Comparison of ENCODE assay signal across 8 cellular contexts in the genomic region with DNA sequence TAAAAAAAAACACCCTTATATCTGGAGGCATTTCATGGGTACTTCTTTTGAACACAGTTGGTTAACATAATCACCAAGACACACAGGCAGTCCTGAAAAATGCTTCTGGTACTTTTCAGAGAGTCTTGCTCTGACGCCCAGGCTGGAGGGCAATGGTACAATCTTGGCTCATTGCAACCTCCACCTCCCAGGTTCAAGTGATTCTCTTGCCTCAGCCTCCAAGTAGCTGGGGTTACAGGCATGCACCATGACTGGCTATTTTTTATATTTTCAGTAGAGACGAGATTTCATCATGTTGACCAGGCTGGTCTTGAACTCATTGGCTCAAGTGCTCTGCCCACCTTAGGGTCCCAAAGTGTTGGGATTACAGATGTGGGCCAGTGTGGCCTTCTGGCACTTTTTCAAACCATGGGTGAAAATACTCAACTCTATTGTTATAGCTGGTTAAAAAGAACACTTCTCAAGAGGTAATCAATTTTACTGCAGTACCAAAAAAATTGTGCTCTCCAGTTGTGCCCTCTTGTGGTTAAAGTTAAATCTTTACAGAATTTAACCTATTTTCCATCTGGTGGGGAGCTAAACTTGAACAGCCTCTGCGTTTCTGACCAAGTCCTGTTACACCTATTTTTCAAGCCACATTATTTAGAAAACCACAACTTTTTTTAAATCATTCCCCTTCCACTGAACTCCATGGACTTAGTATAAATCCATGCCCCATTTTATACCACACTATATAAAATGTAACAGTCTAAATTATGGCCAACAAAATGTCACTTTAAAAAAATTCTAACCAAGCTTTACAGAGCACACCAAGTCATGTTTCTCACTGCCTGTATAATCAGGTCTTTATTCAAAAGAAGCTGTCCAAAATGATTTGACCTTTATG. TPM values are rescaled to one million over a fixed set of nuclear protein-coding genes. Genes with fewer than 3 reads are reported as not detected.
DNase-seq lines count a peak whose midpoint lies in the region; ATAC-seq and TF ChIP-seq lines count a peak whose summit lies in the region.

No MANE protein-coding gene starts in this region.

- H3K9me3 Mint-ChIP-seq in CD8-positive, alpha-beta memory T cell = no peaks in the 10 kb centered on the region
- no peaks in the 10 kb centered on the region for H3K9me3 Mint-ChIP-seq in activated CD4-positive, alpha-beta memory T cell treated with anti-CD3 and anti-CD28 coated beads, Interleukin-2, amount 10 ng/mL, durations not matched to agents 7 days and 5 days

- peak overlapping the region in 6 of 7 donors; percentile 96 to 99 (median 98) for H3K4me3 Mint-ChIP-seq in CD8-positive, alpha-beta memory T cell
- H3K4me3 Mint-ChIP-seq in activated CD4-positive, alpha-beta memory T cell treated with anti-CD3 and anti-CD28 coated beads, Interleukin-2, amount 10 ng/mL, durations not matched to agents 7 days and 5 days = no peak overlapping the region

- peak in 2 of 5 donors; percentile 48 to 54 for DNase-seq in CD8-positive, alpha-beta memory T cell
- no peak for DNase-seq in activated CD4-positive, alpha-beta memory T cell treated with anti-CD3 and anti-CD28 coated beads, Interleukin-2, amount 10 ng/mL, durations not matched to agents 7 days and 5 days
- peak; percentile 20 for DNase-seq in globus pallidus (ENCODE audit: low spot score)
- no peak for DNase-seq in thoracic aorta (ENCODE audit: low spot score)
- DNase-seq in stimulated activated CD4-positive, alpha-beta T cell treated with anti-CD3 and anti-CD28 coated beads, Interleukin-1b, Interleukin-23, amount 100 ng/mL, for 48 hours = no peak

- H3K27ac Mint-ChIP-seq in CD8-positive, alpha-beta memory T cell = peak overlapping the region; percentile 98 to 99 (median 98)
- peak overlapping the region; percentile 88 for H3K27ac Mint-ChIP-seq in activated CD4-positive, alpha-beta memory T cell treated with anti-CD3 and anti-CD28 coated beads, Interleukin-2, amount 10 ng/mL, durations not matched to agents 7 days and 5 days

- ATAC-seq in thoracic aorta (ENCODE audit: insufficient number of reproducible peaks, low FRiP score, low read depth) (no peak), GM21529 (IDR thresholded peaks at IDR 0.05; ENCODE audit: unreplicated experiment) (no peak), HG03139 (IDR thresholded peaks at IDR 0.05; ENCODE audit: unreplicated experiment) (no peak)

- POLR2A ChIA-PET in CD8-positive, alpha-beta memory T cell (lab: Charles Lee) = interaction anchor here (0.7 to 3.0 kb wide), 3 partner anchors 17 to 112 kb away, joined by 3 to 18 read pairs (median 3); a partner anchor contains a TSS
- POLR2A ChIA-PET in activated CD4-positive, alpha-beta memory T cell treated with anti-CD3 and anti-CD28 coated beads, Interleukin-2, amount 10 ng/mL, durations not matched to agents 7 days and 5 days (lab: Charles Lee) = interaction anchor here (0.6 to 6.1 kb wide), 14 partner anchors 8 to 982 kb away, joined by 3 to 110 read pairs (median 6); a partner anchor contains a TSS

- H3K36me3 ChIP-seq in CD8-positive, alpha-beta memory T cell (ENCODE audit: insufficient read depth, low read length) = peaks cover 64% of the 10 kb centered on the region
- H3K36me3 ChIP-seq in HUES48 (ENCODE audit: control insufficient read depth, insufficient read depth, low read length) = peaks cover 78% of the 10 kb centered on the region
- H3K36me3 ChIP-seq in thoracic aorta = peaks cover 32% of the 10 kb centered on the region

- H3K27ac ChIP-seq in CD8-positive, alpha-beta memory T cell (ENCODE audit: low read depth, low read length) = peak overlapping the region; percentile 8
- peak overlapping the region; percentile 96 for H3K27ac ChIP-seq in HUES48 (ENCODE audit: low read depth, low read length)
- H3K27ac ChIP-seq in thoracic aorta = peak overlapping the region in 1 of 2 donors; percentile 79

- peaks cover 8 to 88% (median 22%) of the 10 kb centered on the region in 3 donors for H3K36me3 Mint-ChIP-seq in CD8-positive, alpha-beta memory T cell
- H3K36me3 Mint-ChIP-seq in activated CD4-positive, alpha-beta memory T cell treated with anti-CD3 and anti-CD28 coated beads, Interleukin-2, amount 10 ng/mL, durations not matched to agents 7 days and 5 days (ENCODE audit: low read depth) = peaks cover 82% of the 10 kb centered on the region

- H3K9ac ChIP-seq in HUES48 (ENCODE audit: low read depth, low read length) = no peak overlapping the region

- TF ChIP-seq CTCF in thoracic aorta (IDR thresholded peaks at IDR 0.05) = peak; percentile 43

- peaks cover 48 to 80% (median 79%) of the 10 kb centered on the region in 3 donors for H3K4me1 Mint-ChIP-seq in CD8-positive, alpha-beta memory T cell
- peaks cover 75% of the 10 kb centered on the region for H3K4me1 Mint-ChIP-seq in activated CD4-positive, alpha-beta memory T cell treated with anti-CD3 and anti-CD28 coated beads, Interleukin-2, amount 10 ng/mL, durations not matched to agents 7 days and 5 days

- no peaks in the 10 kb centered on the region for H3K9me3 ChIP-seq in CD8-positive, alpha-beta memory T cell (ENCODE audit: low read length)
- H3K9me3 ChIP-seq in HUES48 (ENCODE audit: control insufficient read depth, insufficient read depth, low read length) = no peaks in the 10 kb centered on the region
- no peaks in the 10 kb centered on the region for H3K9me3 ChIP-seq in thoracic aorta

- H3K27me3 Mint-ChIP-seq in CD8-positive, alpha-beta memory T cell = no peaks in the 10 kb centered on the region
- no peaks in the 10 kb centered on the region for H3K27me3 Mint-ChIP-seq in activated CD4-positive, alpha-beta memory T cell treated with anti-CD3 and anti-CD28 coated beads, Interleukin-2, amount 10 ng/mL, durations not matched to agents 7 days and 5 days

- H3K4me1 ChIP-seq in CD8-positive, alpha-beta memory T cell (ENCODE audit: insufficient read depth, low read length) = peaks cover 50% of the 10 kb centered on the region
- H3K4me1 ChIP-seq in HUES48 (ENCODE audit: control insufficient read depth, insufficient read depth, low read length) (peaks cover 8% of the 10 kb centered on the region; the same call in 1 of the 2 replicates), thoracic aorta (ENCODE audit: control insufficient read depth in 1 of 2, low read depth in 2 of 2) (peaks cover 13 to 32% of the 10 kb centered on the region in 2 donors)

- no peaks in the 10 kb centered on the region for H3K27me3 ChIP-seq in CD8-positive, alpha-beta memory T cell (ENCODE audit: insufficient read depth, low read length, poor library complexity, severe bottlenecking)
- no peaks in the 10 kb centered on the region for H3K27me3 ChIP-seq in HUES48 (ENCODE audit: control insufficient read depth, insufficient read depth, low read length)
- H3K27me3 ChIP-seq in thoracic aorta (replicated peaks; ENCODE audit: insufficient read depth) = no peaks in the 10 kb centered on the region

- no peak overlapping the region for H3K4me3 ChIP-seq in CD8-positive, alpha-beta memory T cell (ENCODE audit: low read length)
- H3K4me3 ChIP-seq in HUES48 (ENCODE audit: low read depth, low read length) (no peak overlapping the region), thoracic aorta (no peak overlapping the region)

- CTCF ChIA-PET in CD8-positive, alpha-beta memory T cell (lab: Charles Lee) = interaction anchor here (0.8 to 4.8 kb wide), 26 partner anchors 10 to 629 kb away, joined by 3 to 95 read pairs (median 3); a partner anchor contains a TSS
- CTCF ChIA-PET in activated CD4-positive, alpha-beta memory T cell treated with anti-CD3 and anti-CD28 coated beads, Interleukin-2, amount 10 ng/mL, durations not matched to agents 7 days and 5 days (lab: Charles Lee) = interaction anchor here (0.6 to 6.1 kb wide), 28 partner anchors 8 to 1043 kb away, joined by 3 to 127 read pairs (median 4); a partner anchor contains a TSS

RNA-seq across cellular contexts. Expression of a gene that starts 1.2 kb away (rescaled TPM):
- total RNA-seq in CD8-positive, alpha-beta memory T cell = 10 to 100 TPM; 46.9 to 55.5 TPM
- polyA plus RNA-seq in CD8-positive, alpha-beta memory T cell = 63.6 TPM
- 10 to 100 TPM; 16.7 to 17.2 TPM for total RNA-seq in activated CD4-positive, alpha-beta memory T cell treated with anti-CD3 and anti-CD28 coated beads, Interleukin-2, amount 10 ng/mL, durations not matched to agents 7 days and 5 days
- 10 to 100 TPM; 30.3 to 38.1 TPM for total RNA-seq in thoracic aorta

RNA-seq across cellular contexts. Expression of a gene that starts 5.9 kb away (rescaled TPM):
- 1,000 to 10,000 TPM; 4,419 to 4,492 TPM for total RNA-seq in CD8-positive, alpha-beta memory T cell
- 1,182 TPM for polyA plus RNA-seq in CD8-positive, alpha-beta memory T cell
- total RNA-seq in activated CD4-positive, alpha-beta memory T cell treated with anti-CD3 and anti-CD28 coated beads, Interleukin-2, amount 10 ng/mL, durations not matched to agents 7 days and 5 days = 1,000 to 10,000 TPM; 2,309 to 2,338 TPM
- 1,000 to 10,000 TPM; 1,880 to 3,413 TPM for total RNA-seq in thoracic aorta

RNA-seq across cellular contexts. Expression of a gene that starts 6.4 kb away (rescaled TPM):
- total RNA-seq in CD8-positive, alpha-beta memory T cell = 10 to 100 TPM; 35.8 to 43.8 TPM
- polyA plus RNA-seq in CD8-positive, alpha-beta memory T cell = 10.8 TPM
- 10 to 100 TPM; 28.9 to 30.0 TPM for total RNA-seq in activated CD4-positive, alpha-beta memory T cell treated with anti-CD3 and anti-CD28 coated beads, Interleukin-2, amount 10 ng/mL, durations not matched to agents 7 days and 5 days
- total RNA-seq in thoracic aorta = 1 to 10 TPM; 3.0 to 8.4 TPM
